Comparison of ENCODE assay signal across 20 cellular contexts in genomic region chr17:80601146-80601545, GRCh38. TPM values are rescaled to one million over a fixed set of nuclear protein-coding genes. Genes with fewer than 3 reads are reported as not detected.
DNase-seq lines count a peak whose midpoint lies in the region; ATAC-seq, FAIRE-seq and TF ChIP-seq lines count a peak whose summit lies in the region.
"Had no signal": no experiment of that assay in that cellular context is flagged by ENCODE, and none has a peak within 500 bp of the region (broad histone marks: within the 10 kb centered on the region; RNA-seq: fewer than 3 reads in every experiment).

No MANE protein-coding gene starts in this region.

- TF ChIP-seq EP300 in HepG2 (IDR thresholded peaks at IDR 0.05; ENCODE audit: low read depth in 2 of 2, low read length in 2 of 2), result no peak
- TF ChIP-seq EP300 in HepG2 (CRISPR knock-in tag; IDR thresholded peaks at IDR 0.05; ENCODE audit: borderline replicate concordance), result no peak

- no peak overlapping the region for H2AFZ ChIP-seq in HepG2 (ENCODE audit: low read length)
- H2AFZ ChIP-seq: GM23338 had no signal

- peaks cover 87% of the 10 kb centered on the region for H3K79me2 ChIP-seq in HepG2 (ENCODE audit: insufficient read depth, low read length)

- H3K9me3 ChIP-seq in KOPT-K1 (ENCODE audit: insufficient read depth, low read length, poor library complexity, severe bottlenecking) (no peaks in the 10 kb centered on the region), WERI-Rb-1 (ENCODE audit: severe bottlenecking) (peaks cover 6% of the 10 kb centered on the region), HepG2 (ENCODE audit: low read length) (no peaks in the 10 kb centered on the region)
- H3K9me3 ChIP-seq: BE2C had no signal

- peaks cover 70% of the 10 kb centered on the region for H3K4me1 ChIP-seq in HepG2 (ENCODE audit: insufficient read depth, low read length)

- no peaks in the 10 kb centered on the region for H3K27me3 ChIP-seq in WERI-Rb-1 (ENCODE audit: insufficient read depth, low read depth, severe bottlenecking)
- no peaks in the 10 kb centered on the region for H3K27me3 ChIP-seq in HepG2 (ENCODE audit: control insufficient read depth in 1 of 2, insufficient read depth in 2 of 2, low read length in 2 of 2)
- H3K27me3 ChIP-seq: BE2C had no signal

- H3K4me3 ChIP-seq in WERI-Rb-1 (ENCODE audit: low read depth, low read length), result no peak overlapping the region
- H3K4me3 ChIP-seq in HepG2 (replicated peaks in 1 of 3; ENCODE audit: insufficient read depth in 1 of 3, low read depth in 2 of 3, low read length in 3 of 3), result no peak overlapping the region
- H3K4me3 ChIP-seq: GM23338 had no signal

- no peak for TF ChIP-seq CTCF in WERI-Rb-1 (IDR thresholded peaks at IDR 0.05; ENCODE audit: low read depth, low read length)
- no peak for TF ChIP-seq CTCF in HepG2 (CRISPR knock-in tag; IDR thresholded peaks at IDR 0.05)
- TF ChIP-seq CTCF in natural killer cell (IDR thresholded peaks at IDR 0.05), result no peak

- H3K36me3 ChIP-seq in KOPT-K1 (ENCODE audit: insufficient read depth, low read length) (no peaks in the 10 kb centered on the region), WERI-Rb-1 (peaks cover 7% of the 10 kb centered on the region), HepG2 (replicated peaks in 1 of 2; ENCODE audit: control insufficient read depth in 1 of 2, insufficient read depth in 2 of 2, low read length in 2 of 2) (peaks cover 0 to 4% of the 10 kb centered on the region in 2 experiments; a peak in 2 of 5 replicates)

- no peak overlapping the region for H3K9ac ChIP-seq in HepG2 (ENCODE audit: insufficient read depth, low read depth, low read length)

- peaks cover 12% of the 10 kb centered on the region; the same call in 1 of the 2 replicates for H4K20me1 ChIP-seq in HepG2 (ENCODE audit: insufficient read depth, low read length)

- H3K4me3 Mint-ChIP-seq in natural killer cell, result no peak overlapping the region
- H3K4me3 Mint-ChIP-seq: CD4-positive, CD25-positive, alpha-beta regulatory T cell; CD8-positive, alpha-beta memory T cell; GM23338 had no signal

- DNase-seq in WERI-Rb-1, result no peak
- no peak for DNase-seq in HepG2 (ENCODE audit: low spot score)
- no peak for DNase-seq in NCI-H774 (lab: John Stamatoyannopoulos, UW)
- no peak for DNase-seq in natural killer cell
- no peak for DNase-seq in GF-D8 (lab: John Stamatoyannopoulos, UW)
- DNase-seq: ACHN; BE2C; C1 segment of cervical spinal cord; CD4-positive, CD25-positive, alpha-beta regulatory T cell; CD8-positive, alpha-beta memory T cell; COR-L47; HCEC 1CT had no signal

- TF ChIP-seq RAD21 in HepG2 (CRISPR knock-in tag; IDR thresholded peaks at IDR 0.05), result no peak

- H3K4me2 ChIP-seq in HepG2 (ENCODE audit: low read depth, low read length), result no peak overlapping the region
- H3K4me2 ChIP-seq: GM23338 had no signal

- ATAC-seq in HepG2 (no peak), natural killer cell (no peak)
- ATAC-seq: GM23338 had no signal

- H3K36me3 Mint-ChIP-seq in natural killer cell, result no peaks in the 10 kb centered on the region

- H3K9me3 Mint-ChIP-seq in natural killer cell, result no peaks in the 10 kb centered on the region
- H3K9me3 Mint-ChIP-seq: CD8-positive, alpha-beta memory T cell had no signal

- CTCF ChIA-PET in HepG2 (lab: Yijun Ruan, JAX; ENCODE audit: low intra/inter-chr PET ratio, low total read pairs), result no interaction called here

- H3K27ac ChIP-seq in KOPT-K1 (ENCODE audit: low read depth, low read length, poor library complexity, severe bottlenecking) (peak overlapping the region; percentile 70), WERI-Rb-1 (peak overlapping the region; percentile 80), HepG2 (ENCODE audit: extremely low read length, insufficient read depth, low read length) (no peak overlapping the region)

- intact Hi-C loops in HepG2 (cut with micrococcal nuclease; ENCODE audit: unreplicated experiment), result no loop called here
- intact Hi-C loops in natural killer cell (cut with micrococcal nuclease), result no loop called here

- 94% methylated on average over 12 of the region's 12 CpGs for WGBS in HepG2 (ENCODE audit: low lambda C conversion rate)

- TF ChIP-seq POLR2A in HepG2 (IDR thresholded peaks at IDR 0.05; ENCODE audit: insufficient read depth in 1 of 2, low read depth in 2 of 2, low read length in 2 of 2), result no peak

- no peak for FAIRE-seq in HepG2 (lab: Jason Lieb, UNC)
- FAIRE-seq: A204.1, D721Med, G401.6, GM12892, GM18507, H54 had no signal

- in situ Hi-C loops in HepG2 (cut with HindIII; ENCODE audit: extremely low pct_ligation_motif_present, low pct_unique_long_range_greater_than_20kb), result no loop called here

- BruUV-seq in HepG2 (replicated peaks; lab: Mats Ljungman, UMichigan), result no TSS peak

- peaks cover 46 to 67% of the 10 kb centered on the region in 2 donors for H3K4me1 Mint-ChIP-seq in natural killer cell

- H3K27me3 Mint-ChIP-seq in natural killer cell (ENCODE audit: low read depth in 2 of 2), result no peaks in the 10 kb centered on the region
- H3K27me3 Mint-ChIP-seq: CD4-positive, CD25-positive, alpha-beta regulatory T cell had no signal

- POLR2A ChIA-PET in HepG2 (lab: Yijun Ruan, JAX), result interaction anchor here (3.0 kb wide), 1 partner anchor 28 kb away, joined by 32 read pairs; no protein-coding TSS in a partner anchor

- H3K27ac Mint-ChIP-seq in natural killer cell, result no peak overlapping the region
- H3K27ac Mint-ChIP-seq: CD4-positive, CD25-positive, alpha-beta regulatory T cell; GM23338 had no signal

TF ChIP-seq in HepG2, 621 proteins besides CTCF, POLR2A, EP300 and RAD21:
- 0 out of 2 replicates have a peak, but pooled peaks have one; percentile 6 for TF ChIP-seq GABPA (IDR thresholded peaks at IDR 0.05; ENCODE audit: low read depth, low read length)
- no peak for TF ChIP-seq GABPA (CRISPR knock-in tag; IDR thresholded peaks at IDR 0.05; ENCODE audit: low read depth)
- TF ChIP-seq TEAD3 (CRISPR knock-in tag; optimal IDR thresholded peaks at IDR 0.05; ENCODE audit: borderline replicate concordance), result no peak

RNA-seq across cellular contexts. Expression of gene RPTOR, which starts 56.5 kb away (rescaled TPM):
- total RNA-seq in HepG2 (2016; rRNA removed; fragmentation: Illumina TruSeq; extraction: Trizol), result 25.3 TPM in 2 replicates
- 9.3 TPM in 2 replicates for total RNA-seq in HepG2 (2016; cell fraction: cytosol; rRNA removed; fragmentation: Illumina TruSeq; extraction: Trizol; ENCODE audit: low read depth)
- total RNA-seq in HepG2 (2016; cell fraction: insoluble cytoplasmic fraction; rRNA removed; fragmentation: Illumina TruSeq; extraction: Trizol), result 19.0 and 24.1 TPM in 2 replicates
- 10.7 and 12.5 TPM in 2 replicates for total RNA-seq in HepG2 (2016; cell fraction: membrane; rRNA removed; fragmentation: Illumina TruSeq; extraction: Trizol)
- total RNA-seq in HepG2 (2016; cell fraction: nucleus; rRNA removed; fragmentation: Illumina TruSeq; extraction: Trizol), result 47.4 and 53.3 TPM in 2 replicates
- 6.6 and 7.2 TPM in 2 replicates for polyA plus RNA-seq in HepG2 (2011; rRNA removed)
- 4.9 and 6.5 TPM in 2 replicates for polyA plus RNA-seq in HepG2 (2011; cell fraction: cytosol; rRNA removed)
- polyA plus RNA-seq in HepG2 (2011; cell fraction: nucleus; rRNA removed), result 40.6 and 57.3 TPM in 2 replicates
- 16.9 and 22.1 TPM in 2 replicates for polyA plus RNA-seq in HepG2 (2012)
- 1.6 TPM in 2 replicates for polyA plus RNA-seq in HepG2 (2016; cell fraction: cytosol; fragmentation: Illumina TruSeq; extraction: Trizol; ENCODE audit: low read depth)
- 12.7 and 16.8 TPM in 2 replicates for polyA plus RNA-seq in HepG2 (2016; cell fraction: insoluble cytoplasmic fraction; fragmentation: Illumina TruSeq; extraction: Trizol; ENCODE audit: low read depth)
- polyA plus RNA-seq in HepG2 (2016; cell fraction: membrane; fragmentation: Illumina TruSeq; extraction: Trizol; ENCODE audit: low read depth), result 3.3 and 3.8 TPM in 2 replicates
- 36.3 and 39.1 TPM in 2 replicates for polyA plus RNA-seq in HepG2 (2016; cell fraction: nucleus; fragmentation: Illumina TruSeq; extraction: Trizol; ENCODE audit: insufficient read depth, low read depth)
- 26.1 and 51.5 TPM in 2 replicates for polyA minus RNA-seq in HepG2 (2011; rRNA and poly(A)+ RNA removed; ENCODE audit: low replicate concordance)
- 18.6 and 20.2 TPM in 2 replicates for polyA minus RNA-seq in HepG2 (2011; cell fraction: cytosol; rRNA and poly(A)+ RNA removed)
- 62.9 and 72.9 TPM in 2 replicates for polyA minus RNA-seq in HepG2 (2011; cell fraction: nucleus; rRNA and poly(A)+ RNA removed)
- total RNA-seq in natural killer cell, result 10 to 100 TPM; 49.2 to 63.6 (median 55.4) TPM
